38 cellular contexts compared by ENCODE assay signal in the genomic region with DNA sequence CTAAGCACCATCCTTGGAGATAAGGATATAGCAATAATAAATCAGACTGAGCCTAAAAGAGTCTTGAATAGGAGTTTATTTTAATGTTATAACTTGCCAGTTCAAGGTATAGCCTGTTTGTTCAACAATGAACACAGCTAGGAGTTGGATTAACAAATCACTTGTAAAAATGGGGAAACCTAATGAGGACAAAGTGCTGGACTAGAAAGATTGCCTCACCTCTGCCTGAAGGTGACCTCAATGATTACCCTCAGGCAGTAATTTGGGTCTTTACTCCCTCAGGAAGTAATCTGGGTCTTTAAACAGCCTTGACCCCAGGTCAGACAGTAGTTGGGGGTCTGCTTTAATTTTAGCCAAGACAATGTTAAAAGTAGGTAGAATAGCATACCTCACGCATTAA.
"Had no signal": no experiment of that assay in that cellular context is flagged by ENCODE, and none has a peak within 500 bp of the region (broad histone marks: within the 10 kb centered on the region; RNA-seq: fewer than 3 reads in every experiment).

No MANE protein-coding gene starts in this region.

- H3K9me3 ChIP-seq: ascending aorta had no signal

- H3K9me3 Mint-ChIP-seq: activated naive CD8-positive, alpha-beta T cell treated with anti-CD3 and anti-CD28 coated beads, Interleukin-2, amount 50 U/mL, for 24 hours; activated T-cell treated with anti-CD3 and anti-CD28 coated beads, Interleukin-2, amount 50 U/mL, for 24 hours; central memory CD8-positive, alpha-beta T cell had no signal

- H3K27me3 Mint-ChIP-seq: activated CD4-positive, alpha-beta memory T cell treated with anti-CD3 and anti-CD28 coated beads, Interleukin-2, amount 10 ng/mL, durations not matched to agents 7 days and 5 days; activated CD4-positive, alpha-beta T cell treated with anti-CD3 and anti-CD28 coated beads for 36 hours; activated CD4-positive, alpha-beta T cell treated with anti-CD3 and anti-CD28 coated beads, Interleukin-2, amount 10 ng/mL, durations not matched to agents 7 days and 5 days; activated CD8-positive, alpha-beta memory T cell treated with anti-CD3 and anti-CD28 coated beads, Interleukin-2, amount 10 ng/mL, durations not matched to agents 7 days and 5 days; activated naive CD4-positive, alpha-beta T cell treated with anti-CD3 and anti-CD28 coated beads, Interleukin-2, amount 10 ng/mL, durations not matched to agents 7 days and 5 days; activated naive CD4-positive, alpha-beta T cell treated with anti-CD3 and anti-CD28 coated beads, Interleukin-2, amount 50 U/mL, for 24 hours; activated naive CD8-positive, alpha-beta T cell; activated naive CD8-positive, alpha-beta T cell treated with anti-CD3 and anti-CD28 coated beads, Interleukin-2, amount 10 ng/mL, durations not matched to agents 7 days and 5 days; activated naive CD8-positive, alpha-beta T cell treated with anti-CD3 and anti-CD28 coated beads, Interleukin-2, amount 50 U/mL, for 24 hours; activated T-cell treated with anti-CD3 and anti-CD28 coated beads, Interleukin-2, amount 50 U/mL, for 24 hours; brain; central memory CD8-positive, alpha-beta T cell had no signal

- H3K27ac Mint-ChIP-seq: activated CD4-positive, alpha-beta memory T cell treated with anti-CD3 and anti-CD28 coated beads, Interleukin-2, amount 10 ng/mL, durations not matched to agents 7 days and 5 days; activated CD4-positive, alpha-beta T cell treated with anti-CD3 and anti-CD28 coated beads for 36 hours; activated CD4-positive, alpha-beta T cell treated with anti-CD3 and anti-CD28 coated beads, Interleukin-2, amount 10 ng/mL, durations not matched to agents 7 days and 5 days; activated CD8-positive, alpha-beta memory T cell treated with anti-CD3 and anti-CD28 coated beads, Interleukin-2, amount 10 ng/mL, durations not matched to agents 7 days and 5 days; activated CD8-positive, alpha-beta T cell treated with anti-CD3 and anti-CD28 coated beads, Interleukin-2, amount 10 ng/mL, durations not matched to agents 7 days and 5 days; activated naive CD4-positive, alpha-beta T cell treated with anti-CD3 and anti-CD28 coated beads, Interleukin-2, amount 10 ng/mL, durations not matched to agents 7 days and 5 days; activated naive CD4-positive, alpha-beta T cell treated with anti-CD3 and anti-CD28 coated beads, Interleukin-2, amount 50 U/mL, for 24 hours; activated naive CD8-positive, alpha-beta T cell; activated naive CD8-positive, alpha-beta T cell treated with anti-CD3 and anti-CD28 coated beads, Interleukin-2, amount 10 ng/mL, durations not matched to agents 7 days and 5 days; activated naive CD8-positive, alpha-beta T cell treated with anti-CD3 and anti-CD28 coated beads, Interleukin-2, amount 50 U/mL, for 24 hours; activated T-cell treated with anti-CD3 and anti-CD28 coated beads, Interleukin-2, amount 50 U/mL, for 24 hours; activated T-helper 2 cell treated with anti-CD3 and anti-CD28 coated beads, Interferon-gamma antibody, Interleukin-2, Interleukin-4, amounts not matched to agents 10 μg/mL and 5 μg/mL and 100 μg/mL, durations not matched to agents 14 hours and 24 hours and 36 hours; brain; T-helper 1 cell treated with Interleukin-12 subunit alpha and Interleukin-12 subunit beta and Interleukin-4 antibody, amounts not matched to agents 30 μg/mL and 1 μg/mL, for 36 hours; T-helper 2 cell treated with Interferon-gamma antibody and Interleukin-4, amounts not matched to agents 5 μg/mL and 100 μg/mL, for 36 hours; WTC11 had no signal

- DNase-seq: activated CD4-positive, alpha-beta memory T cell treated with anti-CD3 and anti-CD28 coated beads, Interleukin-2, amount 10 ng/mL, durations not matched to agents 7 days and 5 days; activated CD4-positive, alpha-beta T cell treated with anti-CD3 and anti-CD28 coated beads for 1 hour; activated CD4-positive, alpha-beta T cell treated with anti-CD3 and anti-CD28 coated beads for 36 hours; activated CD4-positive, alpha-beta T cell treated with anti-CD3 and anti-CD28 coated beads for 48 hours; activated CD4-positive, alpha-beta T cell treated with anti-CD3 and anti-CD28 coated beads, Interleukin-2, amount 10 ng/mL, durations not matched to agents 7 days and 5 days; activated CD4-positive, alpha-beta T cell treated with anti-CD3 and anti-CD28 coated beads, Interleukin-2, amount 50 U/mL, for 48 hours; activated CD4-positive, CD25-positive, alpha-beta regulatory T cell; activated CD8-positive, alpha-beta memory T cell treated with anti-CD3 and anti-CD28 coated beads for 24 hours; activated CD8-positive, alpha-beta memory T cell treated with anti-CD3 and anti-CD28 coated beads, Interleukin-2, amount 10 ng/mL, durations not matched to agents 7 days and 5 days; activated CD8-positive, alpha-beta memory T cell treated with anti-CD3 and anti-CD28 coated beads, Interleukin-2, amount 50 U/mL, for 48 hours; activated CD8-positive, alpha-beta T cell treated with anti-CD3 and anti-CD28 coated beads, Interleukin-2, amount 10 ng/mL, durations not matched to agents 7 days and 5 days; activated effector memory CD4-positive, alpha-beta T cell treated with Interleukin-2 at 50 U/mL for 16 hours; activated gamma-delta T cell; activated naive CD4-positive, alpha-beta T cell treated with anti-CD3 and anti-CD28 coated beads, Interleukin-2, amount 10 ng/mL, durations not matched to agents 7 days and 5 days; activated naive CD4-positive, alpha-beta T cell treated with Interleukin-2 at 50 U/mL for 16 hours; activated naive CD8-positive, alpha-beta T cell treated with anti-CD3 and anti-CD28 coated beads, Interleukin-2, amount 10 ng/mL, durations not matched to agents 7 days and 5 days; activated naive CD8-positive, alpha-beta T cell treated with anti-CD3 and anti-CD28 coated beads, Interleukin-2, amount 50 U/mL, for 24 hours; activated T-cell treated with anti-CD3 and anti-CD28 coated beads, Interleukin-2, amount 50 U/mL, for 24 hours; activated T-cell treated with anti-CD3 and anti-CD28 coated beads, Interleukin-2, amount 50 U/mL, for 48 hours; amygdala; anterior cingulate cortex; caudate nucleus; cerebellar nuclear complex; T-helper 1 cell; T-helper 2 cell; T-helper 9 cell; WERI-Rb-1 had no signal

- H3K4me1 Mint-ChIP-seq: activated CD4-positive, alpha-beta memory T cell treated with anti-CD3 and anti-CD28 coated beads, Interleukin-2, amount 10 ng/mL, durations not matched to agents 7 days and 5 days; activated CD4-positive, alpha-beta T cell treated with anti-CD3 and anti-CD28 coated beads for 36 hours; activated CD4-positive, alpha-beta T cell treated with anti-CD3 and anti-CD28 coated beads, Interleukin-2, amount 10 ng/mL, durations not matched to agents 7 days and 5 days; activated CD8-positive, alpha-beta memory T cell treated with anti-CD3 and anti-CD28 coated beads, Interleukin-2, amount 10 ng/mL, durations not matched to agents 7 days and 5 days; activated naive CD4-positive, alpha-beta T cell treated with anti-CD3 and anti-CD28 coated beads, Interleukin-2, amount 10 ng/mL, durations not matched to agents 7 days and 5 days; activated naive CD4-positive, alpha-beta T cell treated with anti-CD3 and anti-CD28 coated beads, Interleukin-2, amount 50 U/mL, for 24 hours; activated naive CD8-positive, alpha-beta T cell treated with anti-CD3 and anti-CD28 coated beads, Interleukin-2, amount 10 ng/mL, durations not matched to agents 7 days and 5 days; activated naive CD8-positive, alpha-beta T cell treated with anti-CD3 and anti-CD28 coated beads, Interleukin-2, amount 50 U/mL, for 24 hours; brain; central memory CD8-positive, alpha-beta T cell; WTC11 had no signal

- H3K27me3 ChIP-seq: ascending aorta, cardiac muscle cell had no signal

- ATAC-seq: activated CD4-positive, alpha-beta T cell treated with anti-CD3 and anti-CD28 coated beads for 36 hours; activated CD4-positive, CD25-positive, alpha-beta regulatory T cell treated with anti-CD3 and anti-CD28 coated beads, Interleukin-2, amount 50 U/mL, for 24 hours; activated CD8-positive, alpha-beta memory T cell treated with anti-CD3 and anti-CD28 coated beads, Interleukin-2, amount 10 ng/mL, durations not matched to agents 7 days and 5 days; activated CD8-positive, alpha-beta T cell treated with anti-CD3 and anti-CD28 coated beads, Interleukin-2, amount 10 ng/mL, durations not matched to agents 7 days and 5 days; activated naive CD8-positive, alpha-beta T cell treated with anti-CD3 and anti-CD28 coated beads, Interleukin-2, amount 50 U/mL, for 24 hours; WTC11 had no signal

- H3K27ac ChIP-seq: ascending aorta, cardiac muscle cell, WERI-Rb-1 had no signal

- H3K4me3 ChIP-seq: ascending aorta, cardiac muscle cell had no signal

- H3K4me3 Mint-ChIP-seq: activated CD4-positive, alpha-beta memory T cell treated with anti-CD3 and anti-CD28 coated beads, Interleukin-2, amount 10 ng/mL, durations not matched to agents 7 days and 5 days; activated CD4-positive, alpha-beta T cell treated with anti-CD3 and anti-CD28 coated beads for 36 hours; activated CD4-positive, alpha-beta T cell treated with anti-CD3 and anti-CD28 coated beads, Interleukin-2, amount 10 ng/mL, durations not matched to agents 7 days and 5 days; activated CD8-positive, alpha-beta memory T cell treated with anti-CD3 and anti-CD28 coated beads, Interleukin-2, amount 10 ng/mL, durations not matched to agents 7 days and 5 days; activated CD8-positive, alpha-beta T cell treated with anti-CD3 and anti-CD28 coated beads, Interleukin-2, amount 10 ng/mL, durations not matched to agents 7 days and 5 days; activated naive CD4-positive, alpha-beta T cell treated with anti-CD3 and anti-CD28 coated beads, Interleukin-2, amount 10 ng/mL, durations not matched to agents 7 days and 5 days; activated naive CD4-positive, alpha-beta T cell treated with anti-CD3 and anti-CD28 coated beads, Interleukin-2, amount 50 U/mL, for 24 hours; activated naive CD8-positive, alpha-beta T cell; activated naive CD8-positive, alpha-beta T cell treated with anti-CD3 and anti-CD28 coated beads, Interleukin-2, amount 10 ng/mL, durations not matched to agents 7 days and 5 days; activated naive CD8-positive, alpha-beta T cell treated with anti-CD3 and anti-CD28 coated beads, Interleukin-2, amount 50 U/mL, for 24 hours; activated T-cell treated with anti-CD3 and anti-CD28 coated beads, Interleukin-2, amount 50 U/mL, for 24 hours; brain; central memory CD8-positive, alpha-beta T cell; T-helper 1 cell treated with Interleukin-12 subunit alpha and Interleukin-12 subunit beta and Interleukin-4 antibody, amounts not matched to agents 30 μg/mL and 1 μg/mL, for 36 hours; T-helper 2 cell treated with Interferon-gamma antibody and Interleukin-4, amounts not matched to agents 5 μg/mL and 100 μg/mL, for 36 hours; WTC11 had no signal

- H3K4me1 ChIP-seq: ascending aorta had no signal
